ENCODE assay signal across 23 cellular contexts in the genomic region with DNA sequence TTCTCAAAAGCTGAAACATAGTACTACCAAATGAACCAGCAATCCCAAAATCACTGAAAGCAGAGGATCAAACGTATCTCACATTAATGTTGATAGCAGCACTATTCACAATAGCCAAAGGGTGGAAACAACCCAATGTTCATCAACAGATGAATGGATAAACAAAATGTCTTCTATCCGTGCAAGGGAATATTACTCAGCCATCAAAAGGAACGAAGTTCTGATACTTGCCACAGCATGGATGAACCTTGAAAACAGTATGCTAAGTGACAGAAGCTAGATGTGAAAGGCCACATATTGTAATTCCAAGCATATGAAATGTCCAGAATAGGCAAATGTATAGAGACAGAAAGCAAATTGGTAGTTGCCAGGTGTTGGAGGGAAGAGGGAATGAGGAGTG.
"Had no signal": no experiment of that assay in that cellular context is flagged by ENCODE, and none has a peak within 500 bp of the region (broad histone marks: within the 10 kb centered on the region; RNA-seq: fewer than 3 reads in every experiment).

No MANE protein-coding gene starts in this region.

- FAIRE-seq: small intestine had no signal

- H2AFZ ChIP-seq: parathyroid adenoma had no signal

- H3K79me2 ChIP-seq: parathyroid adenoma had no signal

- H3K27ac ChIP-seq: ovary, parathyroid adenoma, psoas muscle, right lobe of liver, sigmoid colon, stomach, tibial artery, transverse colon, upper lobe of right lung, vagina had no signal

- H3K4me1 ChIP-seq: parathyroid adenoma, psoas muscle, right lobe of liver, sigmoid colon, stomach, tibial artery, transverse colon, upper lobe of right lung, vagina had no signal

- ATAC-seq: naive thymus-derived CD8-positive, alpha-beta T cell; natural killer cell treated with Interleukin-12 subunit alpha and Interleukin-12 subunit beta and Interleukin-15 and Interleukin-18, amount 100 ng/mL, for 72 hours; psoas muscle; right cardiac atrium; right lobe of liver; stimulated activated effector memory CD8-positive, alpha-beta T cell treated with anti-CD3 and anti-CD28 coated beads, Interleukin-12 subunit alpha, Interleukin-12 subunit beta, amount 100 ng/mL, for 72 hours; stimulated activated naive B cell treated with anti-CD40 and anti-IgM and Interleukin-4, amounts not matched to agents 10 μg/mL and 1 μg/mL and 100 μg/mL, for 72 hours; upper lobe of right lung had no signal

- H3K36me3 ChIP-seq: ovary, right lobe of liver, sigmoid colon, stomach, tibial artery, transverse colon, upper lobe of right lung, vagina had no signal

- H3K27me3 ChIP-seq: ovary, right lobe of liver, sigmoid colon, stomach, tibial artery, transverse colon, upper lobe of right lung, vagina had no signal

- H3K9me3 ChIP-seq: ovary, psoas muscle, right lobe of liver, sigmoid colon, stomach, tibial artery, transverse colon, upper lobe of right lung, vagina had no signal

- H3K4me3 ChIP-seq: ovary, psoas muscle, right lobe of liver, sigmoid colon, stomach, tibial artery, transverse colon, upper lobe of right lung, vagina had no signal

- H3K9ac ChIP-seq: parathyroid adenoma had no signal

- DNase-seq: naive B cell; naive thymus-derived CD8-positive, alpha-beta T cell; nephron progenitor cell; occipital lobe; ovary; posterior cingulate gyrus; psoas muscle; right cardiac atrium; right lobe of liver; sigmoid colon; small intestine; stimulated activated CD4-positive, alpha-beta T cell treated with anti-CD3 and anti-CD28 coated beads, Interleukin-15, amount 100 ng/mL, for 24 hours; stimulated activated CD4-positive, alpha-beta T cell treated with anti-CD3 and anti-CD28 coated beads, Interleukin-4, amount 100 ng/mL, for 24 hours; stimulated activated naive B cell treated with anti-CD40 and anti-IgM and Interleukin-4, amounts not matched to agents 10 μg/mL and 1 μg/mL and 100 μg/mL, for 72 hours; stimulated activated naive CD4-positive, alpha-beta T cell treated with Interleukin-2 at 50 U/mL for 16 hours; stomach; tibial artery; transverse colon; upper lobe of right lung had no signal
